Comparison of ENCODE assay signal across 14 cellular contexts in genomic region chr3:177102526-177102925, GRCh38.
DNase-seq lines count a peak whose midpoint lies in the region; ATAC-seq and TF ChIP-seq lines count a peak whose summit lies in the region.
"Had no signal": no experiment of that assay in that cellular context is flagged by ENCODE, and none has a peak within 500 bp of the region (broad histone marks: within the 10 kb centered on the region; RNA-seq: fewer than 3 reads in every experiment).

No MANE protein-coding gene starts in this region.

- intact Hi-C loops in CD4-positive, alpha-beta T cell (cut with DNase I, micrococcal nuclease) = no loop called here
- intact Hi-C loops in naive thymus-derived CD4-positive, alpha-beta T cell (cut with micrococcal nuclease) = loop anchor here in 1 of 2 donors (2.0 kb wide), 1 partner anchor 16 kb away; no protein-coding TSS in a partner anchor

- no peak for DNase-seq in CD4-positive, alpha-beta T cell
- peak; percentile 83 for DNase-seq in NCI-H226
- DNase-seq in fibroblast of pulmonary artery (ENCODE audit: low read depth) = peak; percentile 75
- DNase-seq in naive thymus-derived CD4-positive, alpha-beta T cell = no peak
- DNase-seq in KBM-7 = no peak
- DNase-seq in amygdala (lab: John Stamatoyannopoulos, UW) = no peak
- DNase-seq: activated CD4-positive, alpha-beta T cell treated with anti-CD3 and anti-CD28 coated beads for 36 hours; activated naive CD4-positive, alpha-beta T cell treated with anti-CD3 and anti-CD28 coated beads, Interleukin-2, amount 10 ng/mL, durations not matched to agents 7 days and 5 days; NCI-H1436 treated with DMSO at 0.1 percent for 48 hours; nucleus accumbens; stimulated activated CD4-positive, alpha-beta T cell treated with anti-CD3 and anti-CD28 coated beads, Interleukin-15, amount 100 ng/mL, for 24 hours had no signal

- H3K27me3 Mint-ChIP-seq in CD4-positive, alpha-beta T cell = no peaks in the 10 kb centered on the region
- no peaks in the 10 kb centered on the region for H3K27me3 Mint-ChIP-seq in naive thymus-derived CD4-positive, alpha-beta T cell
- H3K27me3 Mint-ChIP-seq: activated CD4-positive, alpha-beta T cell treated with anti-CD3 and anti-CD28 coated beads for 36 hours; activated naive CD4-positive, alpha-beta T cell treated with anti-CD3 and anti-CD28 coated beads, Interleukin-2, amount 10 ng/mL, durations not matched to agents 7 days and 5 days; IgD-negative memory B cell had no signal

- H3K36me3 ChIP-seq in naive thymus-derived CD4-positive, alpha-beta T cell (ENCODE audit: control insufficient read depth in 2 of 3, insufficient read depth in 3 of 3, low read length in 3 of 3) = no peaks in the 10 kb centered on the region

- no peak overlapping the region for H3K4me3 ChIP-seq in fibroblast of pulmonary artery (replicated peaks; ENCODE audit: low read depth, low read length)
- no peak overlapping the region for H3K4me3 ChIP-seq in naive thymus-derived CD4-positive, alpha-beta T cell (ENCODE audit: low read length)

- in situ Hi-C loops in KBM-7 (cut with MboI; ENCODE audit: low pct_unique_long_range_greater_than_20kb, low sequenced_read_pairs) = no loop called here

- CTCF ChIA-PET in CD4-positive, alpha-beta T cell (lab: Charles Lee) = no interaction called here
- CTCF ChIA-PET in naive thymus-derived CD4-positive, alpha-beta T cell (lab: Charles Lee) = no interaction called here

- H3K36me3 Mint-ChIP-seq in CD4-positive, alpha-beta T cell (ENCODE audit: low read depth) = peaks cover 20% of the 10 kb centered on the region
- peaks cover 0 to 22% (median 10%) of the 10 kb centered on the region in 5 donors for H3K36me3 Mint-ChIP-seq in naive thymus-derived CD4-positive, alpha-beta T cell

- H3K27ac Mint-ChIP-seq in CD4-positive, alpha-beta T cell = peak overlapping the region; percentile 2
- peak overlapping the region in 6 of 9 donors; percentile 0 to 27 (median 12) for H3K27ac Mint-ChIP-seq in naive thymus-derived CD4-positive, alpha-beta T cell
- H3K27ac Mint-ChIP-seq: activated CD4-positive, alpha-beta T cell treated with anti-CD3 and anti-CD28 coated beads for 36 hours; activated naive CD4-positive, alpha-beta T cell treated with anti-CD3 and anti-CD28 coated beads, Interleukin-2, amount 10 ng/mL, durations not matched to agents 7 days and 5 days had no signal

- H3K27me3 ChIP-seq in CD4-positive, alpha-beta T cell (ENCODE audit: control insufficient read depth, insufficient read depth, low read length) = no peaks in the 10 kb centered on the region
- no peaks in the 10 kb centered on the region for H3K27me3 ChIP-seq in naive thymus-derived CD4-positive, alpha-beta T cell (ENCODE audit: control insufficient read depth in 2 of 2, insufficient read depth in 2 of 2, low read length in 2 of 2)

- no peak for TF ChIP-seq CTCF in CD4-positive, alpha-beta T cell (IDR thresholded peaks at IDR 0.05)
- TF ChIP-seq CTCF in fibroblast of pulmonary artery (IDR thresholded peaks at IDR 0.05; ENCODE audit: low read length, missing control alignments) = no peak

- no peaks in the 10 kb centered on the region for H3K9me3 Mint-ChIP-seq in CD4-positive, alpha-beta T cell
- peaks cover 0 to 3% (median 0%) of the 10 kb centered on the region in 11 donors for H3K9me3 Mint-ChIP-seq in naive thymus-derived CD4-positive, alpha-beta T cell
- H3K9me3 Mint-ChIP-seq: activated naive CD4-positive, alpha-beta T cell treated with anti-CD3 and anti-CD28 coated beads, Interleukin-2, amount 10 ng/mL, durations not matched to agents 7 days and 5 days; IgD-negative memory B cell had no signal

- no peak for ATAC-seq in CD4-positive, alpha-beta T cell (ENCODE audit: poor library complexity)
- no peak for ATAC-seq in naive thymus-derived CD4-positive, alpha-beta T cell
- ATAC-seq in GM18519 (IDR thresholded peaks at IDR 0.05; ENCODE audit: low FRiP score, unreplicated experiment) (no peak), HG03442 (IDR thresholded peaks at IDR 0.05; ENCODE audit: unreplicated experiment) (no peak)
- ATAC-seq: activated CD4-positive, alpha-beta T cell treated with anti-CD3 and anti-CD28 coated beads for 36 hours had no signal

- no peak overlapping the region for H3K27ac ChIP-seq in CD4-positive, alpha-beta T cell (ENCODE audit: low read depth, low read length)
- H3K27ac ChIP-seq in naive thymus-derived CD4-positive, alpha-beta T cell (ENCODE audit: low read depth, low read length) = no peak overlapping the region

- peaks cover 10 to 15% of the 10 kb centered on the region in 2 donors for H3K4me1 ChIP-seq in naive thymus-derived CD4-positive, alpha-beta T cell (ENCODE audit: control insufficient read depth in 2 of 2, insufficient read depth in 2 of 2, low read length in 2 of 2)

- POLR2A ChIA-PET in CD4-positive, alpha-beta T cell (lab: Charles Lee) = no interaction called here
- POLR2A ChIA-PET in naive thymus-derived CD4-positive, alpha-beta T cell (lab: Charles Lee) = no interaction called here

- H3K4me3 Mint-ChIP-seq in CD4-positive, alpha-beta T cell = no peak overlapping the region
- H3K4me3 Mint-ChIP-seq in naive thymus-derived CD4-positive, alpha-beta T cell = peak overlapping the region in 4 of 10 donors; percentile 13 to 59 (median 26)
- H3K4me3 Mint-ChIP-seq: activated CD4-positive, alpha-beta T cell treated with anti-CD3 and anti-CD28 coated beads for 36 hours; activated naive CD4-positive, alpha-beta T cell treated with anti-CD3 and anti-CD28 coated beads, Interleukin-2, amount 10 ng/mL, durations not matched to agents 7 days and 5 days had no signal

- peaks cover 65% of the 10 kb centered on the region for H3K4me1 Mint-ChIP-seq in CD4-positive, alpha-beta T cell (ENCODE audit: low read depth)
- peaks cover 24 to 76% (median 51%) of the 10 kb centered on the region in 7 donors for H3K4me1 Mint-ChIP-seq in naive thymus-derived CD4-positive, alpha-beta T cell

- no peaks in the 10 kb centered on the region for H3K9me3 ChIP-seq in CD4-positive, alpha-beta T cell (ENCODE audit: control insufficient read depth, low read length)
- no peaks in the 10 kb centered on the region for H3K9me3 ChIP-seq in naive thymus-derived CD4-positive, alpha-beta T cell (ENCODE audit: control insufficient read depth in 2 of 3, low read length in 3 of 3)

Comparison
In these comparisons a context has a peak if more than half of its experiments do, and no peak if none do; other contexts are left out.
1. DNase-seq: peak in NCI-H226 (single experiment) and fibroblast of pulmonary artery (single experiment); none in CD4-positive, alpha-beta T cell (0 of 10), naive thymus-derived CD4-positive, alpha-beta T cell (0 of 9), KBM-7 (single experiment) and amygdala (0 of 56).